Comparison of ENCODE assay signal across 26 cellular contexts in the genomic region with DNA sequence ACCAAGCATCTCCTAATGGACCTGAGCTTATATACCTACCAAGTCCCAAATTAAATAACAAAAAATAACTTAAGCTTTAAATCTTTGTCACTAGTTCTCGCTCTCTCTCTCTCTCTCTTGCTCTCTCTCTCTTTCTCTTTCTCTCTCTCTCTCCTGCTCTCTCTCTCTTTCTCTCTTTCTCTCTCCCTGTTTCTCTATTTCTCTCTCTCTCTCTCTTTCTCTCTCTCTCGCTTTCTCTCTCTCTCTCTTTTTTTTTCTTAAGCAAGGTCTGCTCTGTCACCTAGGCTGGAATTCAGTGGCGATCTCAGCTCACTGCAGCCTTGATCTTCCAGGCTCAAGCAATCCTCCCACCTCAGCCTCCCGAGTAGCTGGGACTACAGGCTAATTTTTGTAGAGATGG.
"Had no signal": no experiment of that assay in that cellular context is flagged by ENCODE, and none has a peak within 500 bp of the region (broad histone marks: within the 10 kb centered on the region; RNA-seq: fewer than 3 reads in every experiment).

No MANE protein-coding gene starts in this region.

- H3K27me3 ChIP-seq: colonic mucosa, gastrocnemius medialis, neural progenitor cell, sigmoid colon, tibial nerve, upper lobe of left lung had no signal

- H2AFZ ChIP-seq: neural progenitor cell, parathyroid adenoma had no signal

- FAIRE-seq: keratinocyte, urothelium cell line had no signal

- H3K9ac ChIP-seq: neural progenitor cell, parathyroid adenoma had no signal

- H3K79me2 ChIP-seq: parathyroid adenoma had no signal

- H3K4me1 Mint-ChIP-seq: endodermal cell; neural progenitor cell; stimulated activated effector memory CD8-positive, alpha-beta T cell treated with anti-CD3 and anti-CD28 coated beads, Interleukin-12 subunit alpha, Interleukin-12 subunit beta, amount 100 ng/mL, for 72 hours had no signal

- H3K4me1 ChIP-seq: colonic mucosa, gastrocnemius medialis, lower lobe of right lung, neural progenitor cell, parathyroid adenoma, prostate gland, sigmoid colon had no signal

- ATAC-seq: esophagus mucosa; gastrocnemius medialis; left ventricle myocardium superior; lower lobe of right lung; natural killer cell treated with Interleukin-12 subunit alpha and Interleukin-12 subunit beta and Interleukin-15 and Interleukin-18, amount 100 ng/mL, for 72 hours; right cardiac atrium; stimulated activated effector memory CD8-positive, alpha-beta T cell treated with anti-CD3 and anti-CD28 coated beads, Interleukin-12 subunit alpha, Interleukin-12 subunit beta, amount 100 ng/mL, for 72 hours had no signal

- H3K36me3 Mint-ChIP-seq: natural killer cell treated with Interleukin-12 subunit alpha and Interleukin-12 subunit beta and Interleukin-15 and Interleukin-18, amount 100 ng/mL, for 72 hours; neural progenitor cell; stimulated activated effector memory CD8-positive, alpha-beta T cell treated with anti-CD3 and anti-CD28 coated beads, Interleukin-12 subunit alpha, Interleukin-12 subunit beta, amount 100 ng/mL, for 72 hours had no signal

- H3K4me3 Mint-ChIP-seq: dendritic cell treated with granulocyte-macrophage colony-stimulating factor and Interleukin-4, amounts not matched to agents 40 ng/mL and 50 ng/mL, for 4 days; endodermal cell; natural killer cell treated with Interleukin-12 subunit alpha and Interleukin-12 subunit beta and Interleukin-15 and Interleukin-18, amount 100 ng/mL, for 72 hours; neural progenitor cell; stimulated activated effector memory CD8-positive, alpha-beta T cell treated with anti-CD3 and anti-CD28 coated beads, Interleukin-12 subunit alpha, Interleukin-12 subunit beta, amount 100 ng/mL, for 72 hours; stimulated activated naive CD8-positive, alpha-beta T cell treated with anti-CD3 and anti-CD28 coated beads, Interleukin-15, Interleukin-2, amounts not matched to agents 100 ng/mL and 50 ng/mL, for 24 hours had no signal

- H3K27me3 Mint-ChIP-seq: dendritic cell treated with granulocyte-macrophage colony-stimulating factor and Interleukin-4, amounts not matched to agents 40 ng/mL and 50 ng/mL, for 4 days; natural killer cell treated with Interleukin-12 subunit alpha and Interleukin-12 subunit beta and Interleukin-15 and Interleukin-18, amount 100 ng/mL, for 72 hours had no signal

- H3K4me2 ChIP-seq: neural progenitor cell had no signal

- DNase-seq: colonic mucosa; effector CD8-positive, alpha-beta T cell; endodermal cell; foreskin fibroblast; gastrocnemius medialis; head of caudate nucleus; left ventricle myocardium superior; lower lobe of right lung; right cardiac atrium; sigmoid colon; stimulated activated CD4-positive, alpha-beta T cell treated with anti-CD3 and anti-CD28 coated beads, Interleukin-2, amount 100 ng/mL, for 24 hours; stimulated activated CD4-positive, alpha-beta T cell treated with anti-CD3 and anti-CD28 coated beads, Interleukin-4, amount 100 ng/mL, for 24 hours; upper lobe of left lung had no signal

- H3K27ac ChIP-seq: colonic mucosa, epithelial cell of prostate, gastrocnemius medialis, lower lobe of right lung, neural progenitor cell, parathyroid adenoma, prostate gland, sigmoid colon, thoracic aorta, tibial nerve, upper lobe of left lung had no signal

- H3K27ac Mint-ChIP-seq: dendritic cell treated with granulocyte-macrophage colony-stimulating factor and Interleukin-4, amounts not matched to agents 40 ng/mL and 50 ng/mL, for 4 days; endodermal cell; natural killer cell treated with Interleukin-12 subunit alpha and Interleukin-12 subunit beta and Interleukin-15 and Interleukin-18, amount 100 ng/mL, for 72 hours; neural progenitor cell; stimulated activated effector memory CD8-positive, alpha-beta T cell treated with anti-CD3 and anti-CD28 coated beads, Interleukin-12 subunit alpha, Interleukin-12 subunit beta, amount 100 ng/mL, for 72 hours; stimulated activated naive CD8-positive, alpha-beta T cell treated with anti-CD3 and anti-CD28 coated beads, Interleukin-15, Interleukin-2, amounts not matched to agents 100 ng/mL and 50 ng/mL, for 24 hours had no signal

- H3K9me3 ChIP-seq: colonic mucosa, gastrocnemius medialis, lower lobe of right lung, prostate gland, sigmoid colon, thoracic aorta, tibial nerve, upper lobe of left lung had no signal

- H3K9me3 Mint-ChIP-seq: dendritic cell treated with granulocyte-macrophage colony-stimulating factor and Interleukin-4, amounts not matched to agents 40 ng/mL and 50 ng/mL, for 4 days; endodermal cell; natural killer cell treated with Interleukin-12 subunit alpha and Interleukin-12 subunit beta and Interleukin-15 and Interleukin-18, amount 100 ng/mL, for 72 hours; neural progenitor cell; stimulated activated effector memory CD8-positive, alpha-beta T cell treated with anti-CD3 and anti-CD28 coated beads, Interleukin-12 subunit alpha, Interleukin-12 subunit beta, amount 100 ng/mL, for 72 hours; stimulated activated naive CD8-positive, alpha-beta T cell treated with anti-CD3 and anti-CD28 coated beads, Interleukin-15, Interleukin-2, amounts not matched to agents 100 ng/mL and 50 ng/mL, for 24 hours had no signal
